Comparison of ENCODE assay signal across 1 cellular context in genomic region chr10:49941447-49942338, GRCh38.
TF ChIP-seq lines count a peak whose summit lies in the region.

TSS of gene PARG (minus strand) at chr10:49942027. CDS start at chr10:49941725, 302 bp downstream.
TSS of gene TIMM23B (plus strand) at chr10:49942053. CDS start at chr10:49942195, 142 bp downstream.

TF ChIP-seq in H1, 55 proteins besides CTCF, POLR2A, EP300 and RAD21:
- TF ChIP-seq ASH2L (IDR thresholded peaks at IDR 0.05; ENCODE audit: low read length), result peak; percentile 19
- peak; percentile 87 for TF ChIP-seq E2F6 (IDR thresholded peaks at IDR 0.05)
- TF ChIP-seq PHF8 (conservative IDR thresholded peaks at IDR 0.05; ENCODE audit: low read depth, low read length), result peak; percentile 70
- TF ChIP-seq GABPA (IDR thresholded peaks at IDR 0.05; ENCODE audit: borderline replicate concordance, insufficient read depth, low read length), result peak; percentile 84; the same call in 1 of the 2 replicates
- peak; percentile 51; the same call in 1 of the 2 replicates for TF ChIP-seq ATF3 (IDR thresholded peaks at IDR 0.05; ENCODE audit: insufficient read depth, low read depth, low read length)
- TF ChIP-seq TBP (IDR thresholded peaks at IDR 0.05; ENCODE audit: low read depth, low read length), result peak; percentile 78
- peak; percentile 82; the same call in 1 of the 2 replicates for TF ChIP-seq TAF1 (IDR thresholded peaks at IDR 0.05; ENCODE audit: low read depth, low read length)
- TF ChIP-seq KDM4A (IDR thresholded peaks at IDR 0.05; ENCODE audit: low read depth, low read length, severe bottlenecking), result peak; percentile 79
- peak in 1 of 2 experiments; percentile 51; a peak in 1 of 4 replicates for TF ChIP-seq SIN3A (conservative IDR thresholded peaks at IDR 0.05 in 1 of 2, IDR thresholded peaks at IDR 0.05 in 1 of 2; ENCODE audit: low read depth in 1 of 2, low read length in 2 of 2)
- peak; percentile 82 for TF ChIP-seq TEAD4 (IDR thresholded peaks at IDR 0.05; ENCODE audit: low read depth, low read length)
- peak; percentile 49 for TF ChIP-seq MAX (IDR thresholded peaks at IDR 0.05)
- peak; percentile 74; the same call in 1 of the 2 replicates for TF ChIP-seq POLR2AphosphoS5 (IDR thresholded peaks at IDR 0.05; ENCODE audit: low read depth, low read length)
